ENCODE assay signal across 8 cellular contexts in the genomic region with DNA sequence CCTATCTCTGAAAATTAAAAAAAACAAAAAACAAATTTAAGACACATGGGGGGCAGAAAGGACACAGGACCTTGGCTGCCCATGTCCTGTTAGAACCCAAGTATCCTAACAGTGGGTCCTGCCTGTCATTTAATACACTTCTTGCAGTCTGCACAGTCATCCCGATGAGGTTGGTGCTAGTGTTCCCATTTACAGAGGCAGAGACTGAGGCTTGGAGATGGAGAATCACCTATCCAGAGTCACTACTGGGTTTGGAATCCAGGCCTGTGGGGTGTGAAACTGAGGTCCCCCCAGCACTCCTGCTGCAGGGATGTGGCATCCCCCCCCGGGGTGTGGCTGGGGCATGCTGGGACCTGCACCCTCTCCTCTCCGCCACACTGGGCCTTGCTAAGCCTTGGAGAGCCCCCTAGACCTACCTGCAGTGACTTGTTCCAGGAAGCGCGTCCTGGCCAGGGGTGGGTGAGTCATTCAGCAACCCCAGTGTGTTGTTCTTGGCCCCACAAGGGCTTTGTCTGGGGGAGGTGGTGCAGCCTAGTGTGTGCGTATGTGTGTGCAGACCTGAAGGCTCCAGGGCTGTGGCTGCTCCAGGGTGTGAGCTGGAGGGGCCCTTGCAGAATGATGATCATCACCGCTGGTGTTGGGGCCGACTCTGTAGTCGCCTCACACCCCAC. TPM values are rescaled to one million over a fixed set of nuclear protein-coding genes. Genes with fewer than 3 reads are reported as not detected.
DNase-seq lines count a peak whose midpoint lies in the region; ATAC-seq and TF ChIP-seq lines count a peak whose summit lies in the region.

No MANE protein-coding gene starts in this region.

- H4K20me1 ChIP-seq in neural progenitor cell (ENCODE audit: low read depth), result peaks cover 3% of the 10 kb centered on the region

- H3K4me2 ChIP-seq in neural progenitor cell, result no peak overlapping the region

- H3K79me2 ChIP-seq in neural progenitor cell (ENCODE audit: low read depth), result no peaks in the 10 kb centered on the region

- H3K27ac ChIP-seq in left ventricle myocardium inferior (replicated peaks) (no peak overlapping the region), neural progenitor cell (no peak overlapping the region)

- TF ChIP-seq CTCF in left ventricle myocardium inferior (IDR thresholded peaks at IDR 0.05; ENCODE audit: borderline replicate concordance), result no peak
- TF ChIP-seq CTCF in neural progenitor cell (IDR thresholded peaks at IDR 0.05), result no peak

- peaks cover 18% of the 10 kb centered on the region for H3K4me1 Mint-ChIP-seq in neural progenitor cell

- H3K27ac Mint-ChIP-seq in neural progenitor cell, result no peak overlapping the region

- no peak overlapping the region for H3K4me3 Mint-ChIP-seq in neural progenitor cell

- intact Hi-C loops in left cardiac atrium (cut with DNase I) (no loop called here), left ventricle myocardium inferior (cut with micrococcal nuclease) (no loop called here)

- H3K4me1 ChIP-seq in left ventricle myocardium inferior (peaks cover 14% of the 10 kb centered on the region), neural progenitor cell (peaks cover 8% of the 10 kb centered on the region)

- H3K9ac ChIP-seq in neural progenitor cell, result no peak overlapping the region

- peak; percentile 48 for DNase-seq in left cardiac atrium
- DNase-seq in left ventricle myocardium inferior, result no peak
- peak; percentile 20 to 27 for DNase-seq in activated CD8-positive, alpha-beta memory T cell treated with anti-CD3 and anti-CD28 coated beads for 4 hours (ENCODE audit: low read depth in 2 of 2)
- peak; percentile 96 for DNase-seq in iris pigment epithelial cell (ENCODE audit: low read depth)
- no peak for DNase-seq in GF-D8 (lab: John Stamatoyannopoulos, UW)
- no peak for DNase-seq in DMS153 treated with DMSO at 0.1 percent for 48 hours (lab: John Stamatoyannopoulos, UW; ENCODE audit: unreplicated experiment)
- DNase-seq in neural progenitor cell (ENCODE audit: low spot score), result no peak

- no peaks in the 10 kb centered on the region for H3F3A ChIP-seq in neural progenitor cell (ENCODE audit: low read depth)

- H3K27me3 ChIP-seq in left ventricle myocardium inferior (ENCODE audit: low read depth) (no peaks in the 10 kb centered on the region), neural progenitor cell (no peaks in the 10 kb centered on the region)

- H3K4me3 ChIP-seq in left ventricle myocardium inferior (no peak overlapping the region), neural progenitor cell (no peak overlapping the region)

- H3K9me3 ChIP-seq in left ventricle myocardium inferior (replicated peaks) (no peaks in the 10 kb centered on the region), neural progenitor cell (ENCODE audit: low read depth) (no peaks in the 10 kb centered on the region)

- ATAC-seq in left cardiac atrium, result peak; percentile 12 to 78
- ATAC-seq in HG03064 (IDR thresholded peaks at IDR 0.05; ENCODE audit: low read depth, unreplicated experiment), result peak; percentile 69

- no peaks in the 10 kb centered on the region for H3K36me3 Mint-ChIP-seq in neural progenitor cell

- H2AFZ ChIP-seq in neural progenitor cell (replicated peaks), result no peak overlapping the region

- peaks cover 3% of the 10 kb centered on the region for H3K27me3 Mint-ChIP-seq in neural progenitor cell (ENCODE audit: insufficient read depth, low read depth)

- no peaks in the 10 kb centered on the region for H3K9me3 Mint-ChIP-seq in neural progenitor cell

- H3K36me3 ChIP-seq in left ventricle myocardium inferior, result no peaks in the 10 kb centered on the region
- H3K36me3 ChIP-seq in neural progenitor cell, result no peaks in the 10 kb centered on the region

RNA-seq across cellular contexts. Expression of a gene that starts 49.7 kb away (rescaled TPM):
- total RNA-seq in left cardiac atrium (1 to 10 TPM; 1.2 to 3.3 TPM), left ventricle myocardium inferior (2.1 TPM), neural progenitor cell (ENCODE audit: low replicate concordance) (15.3 and 24.1 TPM in 2 replicates)

Comparison
In these comparisons a context has a peak if more than half of its experiments do, and no peak if none do; other contexts are left out.
1. DNase-seq: peak in left cardiac atrium (single experiment), activated CD8-positive, alpha-beta memory T cell treated with anti-CD3 and anti-CD28 coated beads for 4 hours (2 of 2) and iris pigment epithelial cell (single experiment); none in left ventricle myocardium inferior (single experiment), GF-D8 (single experiment), DMS153 treated with DMSO at 0.1 percent for 48 hours (single experiment) and neural progenitor cell (single experiment).